7 cellular contexts compared by ENCODE assay signal in genomic region chr1:244300029-244300375, GRCh38.
A peak's percentile ranks its signal among the peaks of the same experiment; 100 is the strongest.
DNase-seq lines count a peak whose midpoint lies in the region; ATAC-seq and TF ChIP-seq lines count a peak whose summit lies in the region.
"Not testable (repeated sequence)": the region's sequence is repeated elsewhere in the genome, so short reads cannot be mapped to it uniquely, and the experiment has no call there.

No MANE protein-coding gene starts in this region.

- not testable (repeated sequence) for H3K27me3 Mint-ChIP-seq in CD8-positive, alpha-beta memory T cell; activated CD4-positive, alpha-beta memory T cell treated with anti-CD3 and anti-CD28 coated beads for 36 hours; activated naive CD8-positive, alpha-beta T cell treated with anti-CD3 and anti-CD28 coated beads, Interleukin-2, amount 50 U/mL, for 24 hours; natural killer cell treated with Interleukin-12 subunit alpha and Interleukin-12 subunit beta and Interleukin-15 and Interleukin-18, amount 100 ng/mL, for 72 hours; stimulated activated naive B cell treated with anti-CD40 and anti-IgM and Interleukin-4, amounts not matched to agents 10 μg/mL and 1 μg/mL and 100 μg/mL, for 72 hours

- H3K9me3 Mint-ChIP-seq in CD8-positive, alpha-beta memory T cell; activated CD4-positive, alpha-beta memory T cell treated with anti-CD3 and anti-CD28 coated beads for 36 hours; activated naive CD8-positive, alpha-beta T cell treated with anti-CD3 and anti-CD28 coated beads, Interleukin-2, amount 50 U/mL, for 24 hours; natural killer cell treated with Interleukin-12 subunit alpha and Interleukin-12 subunit beta and Interleukin-15 and Interleukin-18, amount 100 ng/mL, for 72 hours; stimulated activated naive B cell treated with anti-CD40 and anti-IgM and Interleukin-4, amounts not matched to agents 10 μg/mL and 1 μg/mL and 100 μg/mL, for 72 hours: not testable (repeated sequence)

- not testable (repeated sequence) for BruUV-seq in PC-3 (replicated peaks; lab: Mats Ljungman, UMichigan)

- H3K4me3 Mint-ChIP-seq in CD8-positive, alpha-beta memory T cell, result peak overlapping the region in 6 of 7 donors; percentile 81 to 94 (median 88)
- peak overlapping the region; percentile 66 for H3K4me3 Mint-ChIP-seq in activated CD4-positive, alpha-beta memory T cell treated with anti-CD3 and anti-CD28 coated beads for 36 hours
- H3K4me3 Mint-ChIP-seq in activated naive CD8-positive, alpha-beta T cell treated with anti-CD3 and anti-CD28 coated beads, Interleukin-2, amount 50 U/mL, for 24 hours, result peak overlapping the region; percentile 80
- H3K4me3 Mint-ChIP-seq in natural killer cell treated with Interleukin-12 subunit alpha and Interleukin-12 subunit beta and Interleukin-15 and Interleukin-18, amount 100 ng/mL, for 72 hours, result peak overlapping the region; percentile 81
- H3K4me3 Mint-ChIP-seq in stimulated activated naive B cell treated with anti-CD40 and anti-IgM and Interleukin-4, amounts not matched to agents 10 μg/mL and 1 μg/mL and 100 μg/mL, for 72 hours, result peak overlapping the region; percentile 89 to 94

- not testable (repeated sequence) for H3K9me2 ChIP-seq in PC-3 (replicated peaks; ENCODE audit: low read length)

- not testable (repeated sequence) for H3F3A ChIP-seq in PC-3 (ENCODE audit: low read length, unreplicated experiment)

- peak overlapping the region; percentile 92; the same call in 1 of the 2 replicates for H2AFZ ChIP-seq in PC-3 (ENCODE audit: low read length)

- TF ChIP-seq POLR2A in heart left ventricle (IDR thresholded peaks at IDR 0.05), result not testable (repeated sequence)

- H3K4me3 ChIP-seq in CD8-positive, alpha-beta memory T cell (ENCODE audit: low read length), result not testable (repeated sequence)
- peak overlapping the region; percentile 61; the same call in 1 of the 2 replicates for H3K4me3 ChIP-seq in PC-3 (ENCODE audit: low read length)
- H3K4me3 ChIP-seq in heart left ventricle, result peak overlapping the region in 8 of 12 donors; percentile 36 to 55 (median 48)

- not testable (repeated sequence) for TF ChIP-seq CTCF in PC-3 (conservative IDR thresholded peaks at IDR 0.05; ENCODE audit: low read depth, low read length); heart left ventricle (IDR thresholded peaks at IDR 0.05)

- H3K4me1 ChIP-seq in CD8-positive, alpha-beta memory T cell (ENCODE audit: insufficient read depth, low read length), result not testable (repeated sequence)
- H3K4me1 ChIP-seq in PC-3 (ENCODE audit: insufficient read depth, low read length), result peaks cover 15% of the 10 kb centered on the region
- peaks cover 0 to 33% (median 1%) of the 10 kb centered on the region in 12 donors for H3K4me1 ChIP-seq in heart left ventricle

- POLR2A ChIA-PET in CD8-positive, alpha-beta memory T cell (lab: Charles Lee), result interaction anchor here (0.7 kb wide), 1 partner anchor 534 kb away, joined by 5 read pairs; no protein-coding TSS in a partner anchor
- POLR2A ChIA-PET in PC-3 (lab: Charles Lee; ENCODE audit: unreplicated experiment); activated CD4-positive, alpha-beta memory T cell treated with anti-CD3 and anti-CD28 coated beads for 36 hours (lab: Charles Lee): not testable (repeated sequence)

- not testable (repeated sequence) for H3K9me3 ChIP-seq in CD8-positive, alpha-beta memory T cell (ENCODE audit: low read length); PC-3 (ENCODE audit: low read length); heart left ventricle

- not testable (repeated sequence) for H3K4me1 Mint-ChIP-seq in CD8-positive, alpha-beta memory T cell; activated CD4-positive, alpha-beta memory T cell treated with anti-CD3 and anti-CD28 coated beads for 36 hours (ENCODE audit: low read depth); activated naive CD8-positive, alpha-beta T cell treated with anti-CD3 and anti-CD28 coated beads, Interleukin-2, amount 50 U/mL, for 24 hours; stimulated activated naive B cell treated with anti-CD40 and anti-IgM and Interleukin-4, amounts not matched to agents 10 μg/mL and 1 μg/mL and 100 μg/mL, for 72 hours
- H3K4me1 Mint-ChIP-seq in natural killer cell treated with Interleukin-12 subunit alpha and Interleukin-12 subunit beta and Interleukin-15 and Interleukin-18, amount 100 ng/mL, for 72 hours (ENCODE audit: low read depth in 2 of 2), result peaks cover 23 to 34% of the 10 kb centered on the region in 2 donors

- not testable (repeated sequence) for H3K9ac ChIP-seq in PC-3 (ENCODE audit: low read length)

- CTCF ChIA-PET in CD8-positive, alpha-beta memory T cell (lab: Charles Lee), result interaction anchor here (0.7 to 3.3 kb wide), 16 partner anchors 10 to 958 kb away, joined by 3 to 16 read pairs (median 4); no protein-coding TSS in a partner anchor
- CTCF ChIA-PET in PC-3 (lab: Charles Lee), result interaction anchor here (0.6 to 0.7 kb wide), 5 partner anchors 26 to 956 kb away, joined by 3 to 4 read pairs (median 3); no protein-coding TSS in a partner anchor
- CTCF ChIA-PET in activated CD4-positive, alpha-beta memory T cell treated with anti-CD3 and anti-CD28 coated beads for 36 hours (lab: Charles Lee), result interaction anchor here (0.5 to 3.8 kb wide), 20 partner anchors 10 to 1740 kb away, joined by 3 to 22 read pairs (median 3); no protein-coding TSS in a partner anchor

- not testable (repeated sequence) for ATAC-seq in PC-3; activated naive CD8-positive, alpha-beta T cell treated with anti-CD3 and anti-CD28 coated beads, Interleukin-2, amount 50 U/mL, for 24 hours; heart left ventricle; natural killer cell treated with Interleukin-12 subunit alpha and Interleukin-12 subunit beta and Interleukin-15 and Interleukin-18, amount 100 ng/mL, for 72 hours; stimulated activated naive B cell treated with anti-CD40 and anti-IgM and Interleukin-4, amounts not matched to agents 10 μg/mL and 1 μg/mL and 100 μg/mL, for 72 hours (replicated peaks)

- intact Hi-C loops in PC-3 (cut with micrococcal nuclease); activated CD4-positive, alpha-beta memory T cell treated with anti-CD3 and anti-CD28 coated beads for 36 hours (cut with micrococcal nuclease); heart left ventricle (cut with DNase I): not testable (repeated sequence)

- H3K27ac ChIP-seq in CD8-positive, alpha-beta memory T cell (ENCODE audit: low read depth, low read length), result peak overlapping the region; percentile 81
- not testable (repeated sequence) for H3K27ac ChIP-seq in PC-3 (ENCODE audit: low read length)
- peak overlapping the region in 5 of 12 donors; percentile 33 to 87 (median 63) for H3K27ac ChIP-seq in heart left ventricle

- H3K36me3 Mint-ChIP-seq in CD8-positive, alpha-beta memory T cell; activated CD4-positive, alpha-beta memory T cell treated with anti-CD3 and anti-CD28 coated beads for 36 hours; activated naive CD8-positive, alpha-beta T cell treated with anti-CD3 and anti-CD28 coated beads, Interleukin-2, amount 50 U/mL, for 24 hours (ENCODE audit: low read depth); natural killer cell treated with Interleukin-12 subunit alpha and Interleukin-12 subunit beta and Interleukin-15 and Interleukin-18, amount 100 ng/mL, for 72 hours; stimulated activated naive B cell treated with anti-CD40 and anti-IgM and Interleukin-4, amounts not matched to agents 10 μg/mL and 1 μg/mL and 100 μg/mL, for 72 hours: not testable (repeated sequence)

- 92 to 96% (median 93%) methylated on average over 11 to 12 of the region's 12 CpGs for WGBS in heart left ventricle, 4 donors

- DNase-seq in CD8-positive, alpha-beta memory T cell; PC-3; activated CD4-positive, alpha-beta memory T cell treated with anti-CD3 and anti-CD28 coated beads for 36 hours; activated naive CD8-positive, alpha-beta T cell treated with anti-CD3 and anti-CD28 coated beads, Interleukin-2, amount 50 U/mL, for 24 hours; heart left ventricle; natural killer cell treated with Interleukin-12 subunit alpha and Interleukin-12 subunit beta and Interleukin-15 and Interleukin-18, amount 100 ng/mL, for 72 hours (ENCODE audit: low spot score); stimulated activated naive B cell treated with anti-CD40 and anti-IgM and Interleukin-4, amounts not matched to agents 10 μg/mL and 1 μg/mL and 100 μg/mL, for 72 hours: not testable (repeated sequence)

- H3K27me3 ChIP-seq in CD8-positive, alpha-beta memory T cell (ENCODE audit: insufficient read depth, low read length, poor library complexity, severe bottlenecking); PC-3 (ENCODE audit: low read length); heart left ventricle: not testable (repeated sequence)

- 0 out of 2 replicates have a peak overlapping the region, but pooled peaks have one; percentile 78 for H3K4me2 ChIP-seq in PC-3 (ENCODE audit: low read length)

- H3K27ac Mint-ChIP-seq in CD8-positive, alpha-beta memory T cell, result peak overlapping the region in 6 of 8 donors; percentile 25 to 97 (median 95)
- not testable (repeated sequence) for H3K27ac Mint-ChIP-seq in activated CD4-positive, alpha-beta memory T cell treated with anti-CD3 and anti-CD28 coated beads for 36 hours; activated naive CD8-positive, alpha-beta T cell treated with anti-CD3 and anti-CD28 coated beads, Interleukin-2, amount 50 U/mL, for 24 hours
- peak overlapping the region; percentile 82 to 97 for H3K27ac Mint-ChIP-seq in natural killer cell treated with Interleukin-12 subunit alpha and Interleukin-12 subunit beta and Interleukin-15 and Interleukin-18, amount 100 ng/mL, for 72 hours
- peak overlapping the region; percentile 96 for H3K27ac Mint-ChIP-seq in stimulated activated naive B cell treated with anti-CD40 and anti-IgM and Interleukin-4, amounts not matched to agents 10 μg/mL and 1 μg/mL and 100 μg/mL, for 72 hours

- H3K79me2 ChIP-seq in PC-3 (ENCODE audit: low read length), result not testable (repeated sequence)

- not testable (repeated sequence) for H3K36me3 ChIP-seq in CD8-positive, alpha-beta memory T cell (ENCODE audit: insufficient read depth, low read length); PC-3 (ENCODE audit: low read depth, low read length); heart left ventricle

- H4K20me1 ChIP-seq in PC-3 (ENCODE audit: low read length), result not testable (repeated sequence)
